In the genomic region with DNA sequence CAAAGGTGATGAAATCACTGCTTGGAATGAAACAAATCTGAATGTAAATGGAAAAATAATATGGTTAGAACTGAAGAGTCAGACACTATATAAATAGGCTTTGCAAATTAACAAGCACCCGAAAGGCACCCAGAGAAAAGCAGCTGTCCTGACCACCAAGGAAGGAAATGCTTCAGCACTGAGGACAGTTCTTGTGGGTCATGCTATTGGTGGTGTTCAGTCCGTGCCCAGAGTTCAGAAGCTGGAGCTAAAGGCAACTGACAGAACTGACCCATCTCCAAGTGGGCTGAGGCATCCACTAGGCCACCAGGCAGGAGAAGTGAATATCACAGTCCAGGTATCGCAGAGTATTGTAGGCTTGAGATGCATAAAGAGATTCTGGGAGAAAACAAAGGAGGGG, we compare ENCODE assay signal across 21 cellular contexts.
"Had no signal": no experiment of that assay in that cellular context is flagged by ENCODE, and none has a peak within 500 bp of the region (broad histone marks: within the 10 kb centered on the region; RNA-seq: fewer than 3 reads in every experiment).

No MANE protein-coding gene starts in this region.

- DNase-seq: activated CD4-positive, alpha-beta T cell treated with anti-CD3 and anti-CD28 coated beads, Interleukin-2, amount 10 ng/mL, durations not matched to agents 7 days and 5 days; activated CD4-positive, CD25-positive, alpha-beta regulatory T cell treated with anti-CD3 and anti-CD28 coated beads, Interleukin-2, amount 50 U/mL, for 72 hours; activated CD8-positive, alpha-beta T cell treated with anti-CD3 and anti-CD28 coated beads, Interleukin-2, amount 10 ng/mL, durations not matched to agents 7 days and 5 days; activated gamma-delta T cell treated with Interleukin-2 at 50 U/mL for 16 hours; activated T-cell treated with anti-CD3 and anti-CD28 coated beads, Interleukin-2, amount 50 U/mL, for 1 hour; adrenal gland; cerebellar nuclear complex; cortex of kidney; heart right ventricle; immature natural killer cell; left lung; naive thymus-derived CD8-positive, alpha-beta T cell; sigmoid colon; stimulated activated CD4-positive, alpha-beta T cell treated with anti-CD3 and anti-CD28 coated beads, Interleukin-2, amount 100 ng/mL, for 48 hours; stimulated activated CD8-positive, alpha-beta memory T cell treated with anti-CD3 and anti-CD28 coated beads, Interleukin-4, amount 100 ng/mL, for 48 hours; stimulated activated naive B cell treated with anti-CD40 and anti-IgM and Interleukin-4, amounts not matched to agents 10 μg/mL and 1 μg/mL and 100 μg/mL, for 72 hours; WERI-Rb-1 had no signal

- H3K4me1 ChIP-seq: adrenal gland, heart right ventricle, left lung, sigmoid colon had no signal

- H3K4me3 ChIP-seq: adrenal gland, heart right ventricle, left lung, lung, sigmoid colon, thoracic aorta had no signal

- H3K27ac ChIP-seq: adrenal gland, heart right ventricle, left lung, sigmoid colon, thoracic aorta, WERI-Rb-1 had no signal

- ATAC-seq: activated CD8-positive, alpha-beta T cell treated with anti-CD3 and anti-CD28 coated beads, Interleukin-2, amount 10 ng/mL, durations not matched to agents 7 days and 5 days; heart right ventricle; left lung; naive thymus-derived CD8-positive, alpha-beta T cell; stimulated activated naive B cell treated with anti-CD40 and anti-IgM and Interleukin-4, amounts not matched to agents 10 μg/mL and 1 μg/mL and 100 μg/mL, for 72 hours had no signal

- FAIRE-seq: bronchial epithelial cell, endometrium had no signal

- H3K9me3 ChIP-seq: adrenal gland, heart right ventricle, left lung, sigmoid colon, thoracic aorta had no signal

- H3K27me3 ChIP-seq: adrenal gland, left lung, sigmoid colon had no signal

- H3K36me3 ChIP-seq: adrenal gland, heart right ventricle, left lung, sigmoid colon, thoracic aorta, WERI-Rb-1 had no signal
